Comparison of ENCODE assay signal across 13 cellular contexts in the genomic region with DNA sequence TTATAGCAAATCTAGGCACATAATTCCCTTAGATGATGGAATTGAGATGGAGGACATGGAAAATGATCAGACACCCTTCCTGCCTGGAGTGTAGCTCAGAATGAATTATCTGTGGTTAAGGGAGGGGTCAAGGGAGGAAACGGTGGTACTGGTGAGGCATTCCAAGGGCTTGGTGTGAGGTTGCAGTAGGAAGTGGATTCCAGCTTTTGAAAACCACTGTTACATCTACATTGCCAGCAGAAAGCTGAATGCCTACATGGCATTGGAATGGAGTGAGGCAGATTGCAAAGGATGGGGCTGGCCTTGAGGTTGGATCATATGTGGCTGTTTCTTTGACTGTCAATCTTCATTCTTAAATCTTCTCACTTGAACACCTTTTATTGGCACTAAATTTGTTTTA.
DNase-seq lines count a peak whose midpoint lies in the region; TF ChIP-seq lines count a peak whose summit lies in the region.
"Had no signal": no experiment of that assay in that cellular context is flagged by ENCODE, and none has a peak within 500 bp of the region (broad histone marks: within the 10 kb centered on the region; RNA-seq: fewer than 3 reads in every experiment).

No MANE protein-coding gene starts in this region.

- no peak overlapping the region for H3K4me3 ChIP-seq in SJCRH30
- no peak overlapping the region for H3K4me3 ChIP-seq in fibroblast of lung (replicated peaks in 1 of 4; ENCODE audit: control extremely low read depth in 1 of 4, insufficient read depth in 1 of 4, low read depth in 3 of 4, low read length in 4 of 4)
- no peak overlapping the region for H3K4me3 ChIP-seq in smooth muscle cell
- H3K4me3 ChIP-seq: heart left ventricle, neural progenitor cell, skin epidermis, suprapubic skin had no signal

- peaks cover 12% of the 10 kb centered on the region; the same call in 1 of the 2 replicates for H3K4me1 ChIP-seq in SJCRH30
- H3K4me1 ChIP-seq in fibroblast of lung (ENCODE audit: control insufficient read depth, extremely low read depth, insufficient read depth, low read length) = peaks cover 27% of the 10 kb centered on the region
- peaks cover 23% of the 10 kb centered on the region for H3K4me1 ChIP-seq in smooth muscle cell (ENCODE audit: low read depth)
- H3K4me1 ChIP-seq: suprapubic skin had no signal

- H3K79me2 ChIP-seq in fibroblast of lung (ENCODE audit: control insufficient read depth, insufficient read depth, low read length) (no peaks in the 10 kb centered on the region), smooth muscle cell (ENCODE audit: low read depth) (no peaks in the 10 kb centered on the region)

- no peaks in the 10 kb centered on the region for H3K36me3 Mint-ChIP-seq in type B pancreatic cell
- H3K36me3 Mint-ChIP-seq: activated naive CD4-positive, alpha-beta T cell treated with anti-CD3 and anti-CD28 coated beads, Interleukin-2, amount 50 U/mL, for 72 hours; neural progenitor cell had no signal

- H3K9ac ChIP-seq in fibroblast of lung (ENCODE audit: insufficient read depth, low read length) = no peak overlapping the region
- H3K9ac ChIP-seq in smooth muscle cell (ENCODE audit: low read depth) = peak overlapping the region; percentile 30
- H3K9ac ChIP-seq: neural progenitor cell had no signal

- H3K36me3 ChIP-seq in SJCRH30 (no peaks in the 10 kb centered on the region), fibroblast of lung (ENCODE audit: control insufficient read depth, insufficient read depth, low read length) (no peaks in the 10 kb centered on the region), smooth muscle cell (ENCODE audit: low read depth) (no peaks in the 10 kb centered on the region)
- H3K36me3 ChIP-seq: heart left ventricle, neural progenitor cell, suprapubic skin had no signal

- H3K27me3 ChIP-seq in SJCRH30 = no peaks in the 10 kb centered on the region
- H3K27me3 ChIP-seq in fibroblast of lung (ENCODE audit: control insufficient read depth, insufficient read depth, low read length) = no peaks in the 10 kb centered on the region
- H3K27me3 ChIP-seq in smooth muscle cell (ENCODE audit: low read depth) = no peaks in the 10 kb centered on the region
- H3K27me3 ChIP-seq: heart left ventricle, neural progenitor cell, suprapubic skin had no signal

- H4K20me1 ChIP-seq in fibroblast of lung (ENCODE audit: control insufficient read depth, extremely low read depth, insufficient read depth, low read length) (no peaks in the 10 kb centered on the region), smooth muscle cell (ENCODE audit: low read depth) (no peaks in the 10 kb centered on the region)

- peak overlapping the region; percentile 51 for H3K27ac ChIP-seq in SJCRH30
- peak overlapping the region; percentile 61 for H3K27ac ChIP-seq in fibroblast of lung (ENCODE audit: insufficient read depth, low read length)
- peak overlapping the region; percentile 95 for H3K27ac ChIP-seq in smooth muscle cell (ENCODE audit: low read depth)
- H3K27ac ChIP-seq: heart left ventricle, neural progenitor cell, suprapubic skin had no signal

- H3K4me1 Mint-ChIP-seq in type B pancreatic cell (ENCODE audit: unreplicated experiment) = peaks cover 12% of the 10 kb centered on the region

- H3K4me2 ChIP-seq in fibroblast of lung (ENCODE audit: extremely low read depth, insufficient read depth, low read length) (peak overlapping the region; percentile 32), smooth muscle cell (peak overlapping the region; percentile 50)
- H3K4me2 ChIP-seq: neural progenitor cell had no signal

- TF ChIP-seq CTCF in fibroblast of lung (conservative IDR thresholded peaks at IDR 0.05 in 1 of 2, IDR thresholded peaks at IDR 0.05 in 1 of 2; ENCODE audit: low read depth in 1 of 2, low read length in 2 of 2) (no peak), smooth muscle cell (IDR thresholded peaks at IDR 0.05; ENCODE audit: borderline replicate concordance, insufficient read depth, poor library complexity, severe bottlenecking) (no peak), type B pancreatic cell (conservative IDR thresholded peaks at IDR 0.05) (no peak)

- H3K9me3 ChIP-seq in SJCRH30 (replicated peaks) = no peaks in the 10 kb centered on the region
- H3K9me3 ChIP-seq in fibroblast of lung (ENCODE audit: control insufficient read depth, insufficient read depth, low read depth, low read length) = no peaks in the 10 kb centered on the region
- no peaks in the 10 kb centered on the region for H3K9me3 ChIP-seq in smooth muscle cell (replicated peaks; ENCODE audit: low read depth)
- H3K9me3 ChIP-seq: heart left ventricle, suprapubic skin had no signal

- 0% methylated on average over 1 of the region's 1 CpG for WGBS in smooth muscle cell (ENCODE audit: low lambda C conversion rate)

- H3K9me3 Mint-ChIP-seq in type B pancreatic cell = no peaks in the 10 kb centered on the region
- H3K9me3 Mint-ChIP-seq: neural progenitor cell had no signal

- H3K4me3 Mint-ChIP-seq in type B pancreatic cell = no peak overlapping the region
- H3K4me3 Mint-ChIP-seq: neural progenitor cell had no signal

- H3K27me3 Mint-ChIP-seq in type B pancreatic cell = peaks cover 12% of the 10 kb centered on the region

- H3K27ac Mint-ChIP-seq in type B pancreatic cell = no peak overlapping the region
- H3K27ac Mint-ChIP-seq: activated naive CD4-positive, alpha-beta T cell treated with anti-CD3 and anti-CD28 coated beads, Interleukin-2, amount 50 U/mL, for 72 hours; neural progenitor cell had no signal

- DNase-seq in GM04503 (ENCODE audit: low read depth) (peak; percentile 86), SJCRH30 (peak; percentile 5 to 14), fibroblast of lung (ENCODE audit: low read depth in 2 of 2) (peak; percentile 63 to 99), smooth muscle cell (lab: John Stamatoyannopoulos, UW; ENCODE audit: unreplicated experiment) (no peak), mesenteric fat pad (ENCODE audit: low spot score) (no peak), NCI-H1436 treated with DMSO at 0.1 percent for 48 hours (lab: John Stamatoyannopoulos, UW) (no peak), type B pancreatic cell (ENCODE audit: extremely low spot score, unreplicated experiment) (no peak)
- DNase-seq: RPMI8226 had no signal

- peaks cover 14% of the 10 kb centered on the region for H3F3A ChIP-seq in smooth muscle cell (ENCODE audit: low read depth)

- H2AFZ ChIP-seq in fibroblast of lung (ENCODE audit: low read length) (no peak overlapping the region), smooth muscle cell (ENCODE audit: low read depth) (no peak overlapping the region)
- H2AFZ ChIP-seq: neural progenitor cell had no signal

Comparison
In these comparisons a context has a peak if more than half of its experiments do, and no peak if none do; other contexts are left out.
1. DNase-seq: peak in GM04503 (single experiment), SJCRH30 (2 of 2) and fibroblast of lung (2 of 2); none in smooth muscle cell (single experiment), mesenteric fat pad (single experiment), NCI-H1436 treated with DMSO at 0.1 percent for 48 hours (single experiment) and type B pancreatic cell (single experiment).
2. Peak in every context shown above with its lines, with median percentiles within 50 percentile points of each other: H3K27ac ChIP-seq.